ENCODE assay signal across 17 cellular contexts in genomic region chr20:40241944-40242343, GRCh38.
A peak's percentile ranks its signal among the peaks of the same experiment; 100 is the strongest.
DNase-seq lines count a peak whose midpoint lies in the region; ATAC-seq and TF ChIP-seq lines count a peak whose summit lies in the region.
"Had no signal": no experiment of that assay in that cellular context is flagged by ENCODE, and none has a peak within 500 bp of the region (broad histone marks: within the 10 kb centered on the region; RNA-seq: fewer than 3 reads in every experiment).

No MANE protein-coding gene starts in this region.

- POLR2A ChIA-PET in SK-N-SH (lab: Yijun Ruan, JAX) = interaction anchor here (0.6 kb wide), 1 partner anchor 26 kb away, joined by 3 read pairs; no protein-coding TSS in a partner anchor

- peak in 1 of 2 experiments; percentile 79; a peak in 2 of 4 replicates for TF ChIP-seq EP300 in SK-N-SH (IDR thresholded peaks at IDR 0.05; ENCODE audit: borderline replicate concordance in 1 of 2, low read depth in 1 of 2, low read length in 1 of 2)

- TF ChIP-seq RAD21 in SK-N-SH (IDR thresholded peaks at IDR 0.05; ENCODE audit: low read length) = no peak; the same call in 1 of the 2 replicates

- H3K4me2 ChIP-seq in SK-N-SH = no peak overlapping the region

- H2AFZ ChIP-seq in SK-N-SH (ENCODE audit: low read depth) = no peak overlapping the region

- H3F3A ChIP-seq in SK-N-SH (replicated peaks; ENCODE audit: insufficient read depth) = no peaks in the 10 kb centered on the region

- DNase-seq in CD1c-positive myeloid dendritic cell (ENCODE audit: extremely low spot score) (peak; percentile 32), NOMO-1 treated with DMSO at 0.1 percent for 48 hours (lab: John Stamatoyannopoulos, UW; ENCODE audit: unreplicated experiment) (peak; percentile 11), SK-N-SH (peak; percentile 50), NCI-H146 (lab: John Stamatoyannopoulos, UW) (no peak), NCI-H524 treated with DMSO at 0.1 percent for 48 hours (lab: John Stamatoyannopoulos, UW) (no peak), gastrocnemius medialis (no peak), heart left ventricle (no peak)
- DNase-seq: CD8-positive, alpha-beta T cell; COR-L47; DMS153; DND-41; GDM1; HCEC 1CT; HFFc6 had no signal

- H3K36me3 ChIP-seq in SK-N-SH (replicated peaks in 1 of 2; ENCODE audit: control insufficient read depth in 1 of 2, insufficient read depth in 2 of 2, low read length in 1 of 2) = no peaks in the 10 kb centered on the region
- H3K36me3 ChIP-seq in gastrocnemius medialis = no peaks in the 10 kb centered on the region
- H3K36me3 ChIP-seq in heart left ventricle = no peaks in the 10 kb centered on the region

- no peak for TF ChIP-seq POLR2A in gastrocnemius medialis (IDR thresholded peaks at IDR 0.05)
- TF ChIP-seq POLR2A in heart left ventricle (IDR thresholded peaks at IDR 0.05) = no peak

- no peak overlapping the region for H3K4me3 ChIP-seq in SK-N-SH (ENCODE audit: low read depth in 2 of 2, low read length in 1 of 2)
- no peak overlapping the region for H3K4me3 ChIP-seq in gastrocnemius medialis
- H3K4me3 ChIP-seq in heart left ventricle = no peak overlapping the region

- no peaks in the 10 kb centered on the region for H3K79me2 ChIP-seq in SK-N-SH (ENCODE audit: insufficient read depth)

- ATAC-seq in gastrocnemius medialis = no peak
- no peak for ATAC-seq in heart left ventricle
- ATAC-seq: CD8-positive, alpha-beta T cell had no signal

- peaks cover 15% of the 10 kb centered on the region for H3K27me3 Mint-ChIP-seq in nephron (ENCODE audit: low read depth)

- peaks cover 0 to 13% of the 10 kb centered on the region in 2 experiments; a peak in 2 of 4 replicates for H3K4me1 ChIP-seq in SK-N-SH (ENCODE audit: control insufficient read depth in 1 of 2, insufficient read depth in 2 of 2, low read depth in 1 of 2, low read length in 1 of 2)
- no peaks in the 10 kb centered on the region for H3K4me1 ChIP-seq in gastrocnemius medialis
- peaks cover 0 to 14% (median 0%) of the 10 kb centered on the region in 12 donors for H3K4me1 ChIP-seq in heart left ventricle

- peak overlapping the region in 2 of 3 experiments; percentile 22 to 62 for H3K27ac Mint-ChIP-seq in nephron
- H3K27ac Mint-ChIP-seq: B cell; CD8-positive, alpha-beta T cell; HFFc6 had no signal

- H3K9me2 ChIP-seq in SK-N-SH = no peaks in the 10 kb centered on the region

- H3K27ac ChIP-seq in SK-N-SH (ENCODE audit: low read depth in 2 of 2, low read length in 1 of 2) (peak overlapping the region in 1 of 2 experiments; percentile 62; a peak in 2 of 4 replicates), gastrocnemius medialis (no peak overlapping the region), heart left ventricle (no peak overlapping the region)
- H3K27ac ChIP-seq: C4-2B had no signal

- intact Hi-C loops in gastrocnemius medialis (cut with DNase I; ENCODE audit: low total_unique reads) (loop anchor here (10.0 kb wide), 1 partner anchor 77 kb away; no protein-coding TSS in a partner anchor), heart left ventricle (cut with DNase I) (no loop called here)

- H3K9me3 Mint-ChIP-seq in nephron = no peaks in the 10 kb centered on the region
- H3K9me3 Mint-ChIP-seq: CD8-positive, alpha-beta T cell had no signal

- no peaks in the 10 kb centered on the region for H3K27me3 ChIP-seq in SK-N-SH (ENCODE audit: insufficient read depth)
- H3K27me3 ChIP-seq in gastrocnemius medialis = no peaks in the 10 kb centered on the region
- H3K27me3 ChIP-seq in heart left ventricle = peaks cover 0 to 15% (median 0%) of the 10 kb centered on the region in 9 donors

- no peak overlapping the region for H3K9ac ChIP-seq in SK-N-SH

- CTCF ChIA-PET in SK-N-SH (lab: Yijun Ruan, JAX) = interaction anchor here (1.4 kb wide), 1 partner anchor 23 kb away, joined by 4 read pairs; no protein-coding TSS in a partner anchor

- TF ChIP-seq CTCF in SK-N-SH (IDR thresholded peaks at IDR 0.05) = no peak
- TF ChIP-seq CTCF in nephron (IDR thresholded peaks at IDR 0.05; ENCODE audit: unreplicated experiment in 3 of 3) = no peak
- TF ChIP-seq CTCF in gastrocnemius medialis (IDR thresholded peaks at IDR 0.05 in 4 of 5, conservative IDR thresholded peaks at IDR 0.05 in 1 of 5) = no peak
- no peak for TF ChIP-seq CTCF in heart left ventricle (IDR thresholded peaks at IDR 0.05)

- in situ Hi-C loops in gastrocnemius medialis (cut with MboI; ENCODE audit: low sequenced_read_pairs in 4 of 4) = no loop called here

- no peaks in the 10 kb centered on the region for H4K20me1 ChIP-seq in SK-N-SH (ENCODE audit: insufficient read depth)

- H3K9me3 ChIP-seq in SK-N-SH (no peaks in the 10 kb centered on the region), gastrocnemius medialis (no peaks in the 10 kb centered on the region), heart left ventricle (no peaks in the 10 kb centered on the region)

- H3K36me3 Mint-ChIP-seq in nephron (ENCODE audit: low read depth) = no peaks in the 10 kb centered on the region
- H3K36me3 Mint-ChIP-seq: CD8-positive, alpha-beta T cell had no signal

- under 1% methylated on average over 5 of the region's 5 CpGs for WGBS in SK-N-SH (ENCODE audit: low lambda C conversion rate)
- 63 to 77% (median 68%) methylated on average over 5 of the region's 5 CpGs for WGBS in heart left ventricle, 4 donors

- no peak overlapping the region for H3K4me3 Mint-ChIP-seq in nephron
- H3K4me3 Mint-ChIP-seq: B cell; CD8-positive, alpha-beta T cell; HFFc6 had no signal

- H3K4me1 Mint-ChIP-seq in nephron = no peaks in the 10 kb centered on the region
- H3K4me1 Mint-ChIP-seq: B cell had no signal

TF ChIP-seq in SK-N-SH, 30 proteins besides CTCF, POLR2A, EP300 and RAD21:
- TF ChIP-seq POLR2AphosphoS5 (IDR thresholded peaks at IDR 0.05; ENCODE audit: low read depth, low read length) (no peak), YY1 (IDR thresholded peaks at IDR 0.05; ENCODE audit: low read depth) (no peak), RXRA (IDR thresholded peaks at IDR 0.05; ENCODE audit: borderline replicate concordance, low read depth) (no peak), GATA2 (CRISPR knock-in tag; IDR thresholded peaks at IDR 0.05) (peak; percentile 56; the same call in 1 of the 2 replicates), SIN3A (IDR thresholded peaks at IDR 0.05; ENCODE audit: borderline replicate concordance, low read depth, low read length) (no peak), CHD2 (IDR thresholded peaks at IDR 0.05; ENCODE audit: low read length, partially characterized antibody) (peak; percentile 45), RCOR1 (IDR thresholded peaks at IDR 0.05; ENCODE audit: low read length) (peak; percentile 81; the same call in 1 of the 2 replicates), FOSL2 (IDR thresholded peaks at IDR 0.05; ENCODE audit: borderline replicate concordance, low read depth) (no peak), REST (IDR thresholded peaks at IDR 0.05; ENCODE audit: low read depth, low read length) (no peak), ELF1 (IDR thresholded peaks at IDR 0.05) (no peak), TCF12 (IDR thresholded peaks at IDR 0.05) (peak; percentile 20; the same call in 1 of the 2 replicates)

Comparison
In these comparisons a context has a peak if more than half of its experiments do, and no peak if none do; other contexts are left out.
1. DNase-seq: peak in CD1c-positive myeloid dendritic cell (single experiment), NOMO-1 treated with DMSO at 0.1 percent for 48 hours (single experiment) and SK-N-SH (single experiment); none in NCI-H146 (single experiment), NCI-H524 treated with DMSO at 0.1 percent for 48 hours (single experiment), gastrocnemius medialis (0 of 2) and heart left ventricle (0 of 5).